Comparison of ENCODE assay signal across 20 cellular contexts in genomic region chr7:158963780-158964222, GRCh38.
DNase-seq lines count a peak whose midpoint lies in the region; ATAC-seq, FAIRE-seq and TF ChIP-seq lines count a peak whose summit lies in the region.
"Had no signal": no experiment of that assay in that cellular context is flagged by ENCODE, and none has a peak within 500 bp of the region (broad histone marks: within the 10 kb centered on the region; RNA-seq: fewer than 3 reads in every experiment).

No MANE protein-coding gene starts in this region.

- ATAC-seq in heart left ventricle = peak; percentile 59 to 79 (median 65)
- peak; percentile 31 for ATAC-seq in mucosa of descending colon
- no peak for ATAC-seq in naive thymus-derived CD8-positive, alpha-beta T cell
- ATAC-seq: PC-3 had no signal

- no peak for TF ChIP-seq POLR2A in heart left ventricle (IDR thresholded peaks at IDR 0.05)

- no peak overlapping the region for H3K4me3 ChIP-seq in heart left ventricle
- H3K4me3 ChIP-seq in kidney (ENCODE audit: low read length in 2 of 2) = no peak overlapping the region
- H3K4me3 ChIP-seq in mucosa of descending colon = no peak overlapping the region
- no peak overlapping the region for H3K4me3 ChIP-seq in CD8-positive, alpha-beta memory T cell (ENCODE audit: low read length)

- WGBS in heart left ventricle, 4 donors = 39 to 79% (median 61%) methylated on average over 6 of the region's 6 CpGs

- no peak overlapping the region for H3K4me3 Mint-ChIP-seq in naive thymus-derived CD8-positive, alpha-beta T cell
- H3K4me3 Mint-ChIP-seq in CD8-positive, alpha-beta memory T cell = no peak overlapping the region
- H3K4me3 Mint-ChIP-seq: CD4-positive, CD25-positive, alpha-beta regulatory T cell; H9 had no signal

- H3K4me1 Mint-ChIP-seq in naive thymus-derived CD8-positive, alpha-beta T cell = peaks cover 0 to 1% (median 0%) of the 10 kb centered on the region in 4 donors
- no peaks in the 10 kb centered on the region for H3K4me1 Mint-ChIP-seq in CD8-positive, alpha-beta memory T cell
- H3K4me1 Mint-ChIP-seq: CD4-positive, CD25-positive, alpha-beta regulatory T cell; H9 had no signal

- no peak overlapping the region for H3K27ac Mint-ChIP-seq in naive thymus-derived CD8-positive, alpha-beta T cell
- H3K27ac Mint-ChIP-seq in CD8-positive, alpha-beta memory T cell = no peak overlapping the region
- H3K27ac Mint-ChIP-seq: CD4-positive, CD25-positive, alpha-beta regulatory T cell; H9 had no signal

- peaks cover 0 to 8% (median 5%) of the 10 kb centered on the region in 9 donors for H3K27me3 ChIP-seq in heart left ventricle
- no peaks in the 10 kb centered on the region for H3K27me3 ChIP-seq in CD8-positive, alpha-beta memory T cell (ENCODE audit: insufficient read depth, low read length, poor library complexity, severe bottlenecking)

- H3K9me3 ChIP-seq in heart left ventricle (peaks cover 0 to 18% (median 0%) of the 10 kb centered on the region in 12 donors), kidney (ENCODE audit: control insufficient read depth in 1 of 2, low read length in 2 of 2) (no peaks in the 10 kb centered on the region), mucosa of descending colon (no peaks in the 10 kb centered on the region)
- H3K9me3 ChIP-seq in CD8-positive, alpha-beta memory T cell (ENCODE audit: low read length) = no peaks in the 10 kb centered on the region
- H3K9me3 ChIP-seq: BE2C had no signal

- peaks cover 0 to 6% (median 5%) of the 10 kb centered on the region in 5 donors for H3K27me3 Mint-ChIP-seq in naive thymus-derived CD8-positive, alpha-beta T cell
- H3K27me3 Mint-ChIP-seq in CD8-positive, alpha-beta memory T cell = peaks cover 13 to 32% of the 10 kb centered on the region in 2 donors
- H3K27me3 Mint-ChIP-seq: CD4-positive, CD25-positive, alpha-beta regulatory T cell had no signal

- H3K36me3 ChIP-seq in heart left ventricle = no peaks in the 10 kb centered on the region
- H3K36me3 ChIP-seq in kidney (ENCODE audit: control insufficient read depth in 1 of 2, insufficient read depth in 2 of 2, low read length in 2 of 2) = no peaks in the 10 kb centered on the region
- no peaks in the 10 kb centered on the region for H3K36me3 ChIP-seq in mucosa of descending colon (ENCODE audit: low read depth)
- no peaks in the 10 kb centered on the region for H3K36me3 ChIP-seq in CD8-positive, alpha-beta memory T cell (ENCODE audit: insufficient read depth, low read length)
- H3K36me3 ChIP-seq: BE2C had no signal

- TF ChIP-seq CTCF in heart left ventricle (IDR thresholded peaks at IDR 0.05) = no peak
- no peak for TF ChIP-seq CTCF in kidney (IDR thresholded peaks at IDR 0.05; ENCODE audit: borderline replicate concordance, extremely low read depth, insufficient read depth)
- no peak for TF ChIP-seq CTCF in mucosa of descending colon (IDR thresholded peaks at IDR 0.05)

- FAIRE-seq in kidney (lab: Jason Lieb, UNC) = no peak
- FAIRE-seq: A204.1, G401.6 had no signal

- no peak overlapping the region for H3K9ac ChIP-seq in kidney (ENCODE audit: low read length in 2 of 2)

- H3K4me1 ChIP-seq in heart left ventricle (peaks cover 0 to 23% (median 0%) of the 10 kb centered on the region in 12 donors), kidney (ENCODE audit: control insufficient read depth in 1 of 2, insufficient read depth in 1 of 2, low read depth in 1 of 2, low read length in 2 of 2) (peaks cover 0 to under 1% of the 10 kb centered on the region in 2 donors), mucosa of descending colon (ENCODE audit: low read depth) (peaks cover 4% of the 10 kb centered on the region)
- H3K4me1 ChIP-seq in CD8-positive, alpha-beta memory T cell (ENCODE audit: insufficient read depth, low read length) = peaks cover 2% of the 10 kb centered on the region
- H3K4me1 ChIP-seq: BE2C had no signal

- CTCF ChIA-PET in CD8-positive, alpha-beta memory T cell (lab: Charles Lee) = interaction anchor here (2.1 kb wide), 1 partner anchor 13 kb away, joined by 7 read pairs; no protein-coding TSS in a partner anchor

- peaks cover 0 to 28% (median 14%) of the 10 kb centered on the region in 9 donors for H3K9me3 Mint-ChIP-seq in naive thymus-derived CD8-positive, alpha-beta T cell
- peaks cover 3 to 19% (median 11%) of the 10 kb centered on the region in 5 donors for H3K9me3 Mint-ChIP-seq in CD8-positive, alpha-beta memory T cell

- H3K27ac ChIP-seq in heart left ventricle (peak overlapping the region in 1 of 12 donors; percentile 66), kidney (ENCODE audit: low read depth in 2 of 2, low read length in 2 of 2) (no peak overlapping the region)
- no peak overlapping the region for H3K27ac ChIP-seq in CD8-positive, alpha-beta memory T cell (ENCODE audit: low read depth, low read length)

- POLR2A ChIA-PET in naive thymus-derived CD8-positive, alpha-beta T cell (lab: Charles Lee) = no interaction called here
- POLR2A ChIA-PET in CD8-positive, alpha-beta memory T cell (lab: Charles Lee) = no interaction called here

- peaks cover 0 to 15% (median 3%) of the 10 kb centered on the region in 3 donors for H3K36me3 Mint-ChIP-seq in naive thymus-derived CD8-positive, alpha-beta T cell
- H3K36me3 Mint-ChIP-seq in CD8-positive, alpha-beta memory T cell = peaks cover 0 to 12% (median 0%) of the 10 kb centered on the region in 3 donors
- H3K36me3 Mint-ChIP-seq: CD4-positive, CD25-positive, alpha-beta regulatory T cell had no signal

- DNase-seq in heart left ventricle = peak in 3 of 5 donors; percentile 45 to 69 (median 51)
- no peak for DNase-seq in cardiac septum (ENCODE audit: low spot score)
- DNase-seq in kidney = peak; percentile 78
- DNase-seq in mucosa of descending colon = peak in 1 of 3 donors; percentile 36
- DNase-seq in naive thymus-derived CD8-positive, alpha-beta T cell = no peak
- DNase-seq in CD8-positive, alpha-beta memory T cell = no peak
- no peak for DNase-seq in NCI-H510A (lab: John Stamatoyannopoulos, UW)
- DNase-seq: BE2C; Caco-2; CD4-positive, CD25-positive, alpha-beta regulatory T cell; H9; NCI-H1417; NCI-H187; NCI-H2107; NCI-H2227 treated with DMSO at 0.1 percent for 48 hours; NCI-H524; PC-3; RPMI8226 had no signal

- intact Hi-C loops in heart left ventricle (cut with DNase I) = loop anchor here in 1 of 10 donors (10.0 kb wide), 1 partner anchor 189 kb away; no protein-coding TSS in a partner anchor
- intact Hi-C loops in cardiac septum (cut with DNase I) = no loop called here
- intact Hi-C loops in kidney (cut with DNase I) = no loop called here
- intact Hi-C loops in mucosa of descending colon (cut with DNase I, micrococcal nuclease) = no loop called here

Comparison
In these comparisons a context has a peak if more than half of its experiments do, and no peak if none do; other contexts are left out.
1. DNase-seq: peak in heart left ventricle (3 of 5) and kidney (single experiment); none in cardiac septum (single experiment), naive thymus-derived CD8-positive, alpha-beta T cell (0 of 10), CD8-positive, alpha-beta memory T cell (0 of 5) and NCI-H510A (single experiment).
2. ATAC-seq: peak in heart left ventricle (4 of 4) and mucosa of descending colon (single experiment); none in naive thymus-derived CD8-positive, alpha-beta T cell (0 of 2).